Comparison of ENCODE assay signal across 19 cellular contexts in the genomic region with DNA sequence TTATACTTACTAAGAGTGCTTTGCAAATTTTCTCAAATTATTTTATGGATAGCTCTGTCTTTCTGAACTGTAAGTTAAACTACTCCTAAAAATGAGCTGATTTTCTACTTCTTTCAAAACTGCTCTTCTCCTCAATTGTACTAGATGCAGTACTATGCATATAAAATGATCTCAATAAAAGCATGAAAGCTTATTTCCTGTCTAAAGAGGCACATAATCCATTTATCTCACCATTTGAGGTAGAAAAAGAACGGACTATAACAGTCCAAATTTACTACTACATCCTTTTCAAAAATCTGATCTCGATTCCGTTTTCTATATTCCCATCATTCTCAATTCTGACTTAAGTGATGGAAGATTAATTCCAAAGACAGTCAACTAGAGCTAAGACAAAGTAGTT.
"Had no signal": no experiment of that assay in that cellular context is flagged by ENCODE, and none has a peak within 500 bp of the region (broad histone marks: within the 10 kb centered on the region; RNA-seq: fewer than 3 reads in every experiment).

No MANE protein-coding gene starts in this region.

- H3K27ac Mint-ChIP-seq: neural progenitor cell had no signal

- DNase-seq: effector CD8-positive, alpha-beta T cell; heart left ventricle; hippocampal formation; left colon; left ventricle myocardium superior; mesendoderm; naive thymus-derived CD4-positive, alpha-beta T cell; nucleus accumbens; ovary; sigmoid colon; stimulated activated CD4-positive, alpha-beta T cell treated with anti-CD3 and anti-CD28 coated beads, Interleukin-2, amount 100 ng/mL, for 24 hours; stimulated activated CD4-positive, alpha-beta T cell treated with anti-CD3 and anti-CD28 coated beads, Interleukin-4, amount 100 ng/mL, for 4 hours; stimulated activated naive CD4-positive, alpha-beta T cell; stomach; substantia nigra; trophoblast cell had no signal

- H3K9me3 Mint-ChIP-seq: neural progenitor cell had no signal

- H3K27me3 Mint-ChIP-seq: naive thymus-derived CD4-positive, alpha-beta T cell had no signal

- H3K4me3 Mint-ChIP-seq: naive thymus-derived CD4-positive, alpha-beta T cell; neural progenitor cell had no signal

- H3K9me3 ChIP-seq: heart left ventricle, ovary, right atrium auricular region, sigmoid colon, stomach had no signal

- H3K4me1 Mint-ChIP-seq: neural progenitor cell had no signal

- ATAC-seq: esophagus mucosa; heart left ventricle; left colon; left ventricle myocardium superior; naive thymus-derived CD4-positive, alpha-beta T cell had no signal
